30 cellular contexts compared by ENCODE assay signal in genomic region chrX:154439841-154440240, GRCh38.
"Had no signal": no experiment of that assay in that cellular context is flagged by ENCODE, and none has a peak within 500 bp of the region (broad histone marks: within the 10 kb centered on the region; RNA-seq: fewer than 3 reads in every experiment).

No MANE protein-coding gene starts in this region.

- H3K27ac ChIP-seq: esophagus muscularis mucosa, foreskin keratinocyte, gastroesophageal sphincter, heart right ventricle, WERI-Rb-1 had no signal

- H3K4me3 ChIP-seq: esophagus muscularis mucosa, gastroesophageal sphincter, heart right ventricle had no signal

- ATAC-seq: activated CD4-positive, CD25-positive, alpha-beta regulatory T cell treated with anti-CD3 and anti-CD28 coated beads, Interleukin-2, amount 50 U/mL, for 24 hours; activated CD8-positive, alpha-beta T cell treated with anti-CD3 and anti-CD28 coated beads for 36 hours; activated T-cell treated with anti-CD3 and anti-CD28 coated beads, Interleukin-2, amount 50 U/mL, for 4 hours; effector memory CD8-positive, alpha-beta T cell; foreskin keratinocyte; gastroesophageal sphincter; heart right ventricle; T-cell; T-helper 17 cell had no signal

- H3K27me3 ChIP-seq: esophagus muscularis mucosa, foreskin keratinocyte, gastroesophageal sphincter, heart right ventricle had no signal

- H3K36me3 Mint-ChIP-seq: activated naive CD4-positive, alpha-beta T cell treated with anti-CD3 and anti-CD28 coated beads, Interleukin-2, amount 50 U/mL, for 24 hours had no signal

- DNase-seq: activated B cell treated with CpG ODN at 0.5 μM for 24 hours; activated CD4-positive, alpha-beta T cell treated with anti-CD3 and anti-CD28 coated beads for 48 hours; activated CD4-positive, alpha-beta T cell treated with anti-CD3 and anti-CD28 coated beads, Interleukin-2, amount 50 U/mL, for 1 hour; activated CD4-positive, alpha-beta T cell treated with anti-CD3 and anti-CD28 coated beads, Interleukin-2, amount 50 U/mL, for 48 hours; activated CD8-positive, alpha-beta memory T cell treated with anti-CD3 and anti-CD28 coated beads for 24 hours; activated CD8-positive, alpha-beta T cell treated with anti-CD3 and anti-CD28 coated beads for 36 hours; activated effector memory CD4-positive, alpha-beta T cell treated with anti-CD3 and anti-CD28 coated beads, Interleukin-2, amount 50 U/mL, for 16 hours; activated naive CD4-positive, alpha-beta T cell treated with anti-CD3 and anti-CD28 coated beads for 36 hours; activated naive CD8-positive, alpha-beta T cell treated with anti-CD3 and anti-CD28 coated beads for 36 hours; activated T-cell treated with anti-CD3 and anti-CD28 coated beads, Interleukin-2, amount 50 U/mL, for 4 hours; amniotic stem cell; anterior cingulate cortex; caudate nucleus; cortex of kidney; dermis blood vessel endothelial cell; effector CD4-positive, alpha-beta T cell; effector memory CD8-positive, alpha-beta T cell; erythroblast; foreskin keratinocyte; heart right ventricle; T-cell; T-helper 17 cell; T1000; WERI-Rb-1 had no signal

- H3K9me3 Mint-ChIP-seq: activated B cell treated with CpG ODN at 0.5 μM for 24 hours; activated CD8-positive, alpha-beta T cell treated with anti-CD3 and anti-CD28 coated beads for 36 hours; activated naive CD4-positive, alpha-beta T cell treated with anti-CD3 and anti-CD28 coated beads for 36 hours; activated naive CD4-positive, alpha-beta T cell treated with anti-CD3 and anti-CD28 coated beads, Interleukin-2, amount 50 U/mL, for 24 hours; activated naive CD8-positive, alpha-beta T cell treated with anti-CD3 and anti-CD28 coated beads for 36 hours; activated T-cell treated with anti-CD3 and anti-CD28 coated beads, Interleukin-2, amount 50 U/mL, for 4 hours; activated T-helper 2 cell treated with anti-CD3 and anti-CD28 coated beads, Interferon-gamma antibody, Interleukin-2, Interleukin-4, amounts not matched to agents 10 μg/mL and 5 μg/mL and 100 μg/mL, durations not matched to agents 14 hours and 24 hours and 36 hours; effector memory CD8-positive, alpha-beta T cell; T-cell; T-helper 2 cell treated with Interferon-gamma antibody and Interleukin-4, amounts not matched to agents 5 μg/mL and 100 μg/mL, for 36 hours had no signal

- H3K27ac Mint-ChIP-seq: activated B cell treated with CpG ODN at 0.5 μM for 24 hours; activated CD8-positive, alpha-beta T cell treated with anti-CD3 and anti-CD28 coated beads for 36 hours; activated naive CD4-positive, alpha-beta T cell treated with anti-CD3 and anti-CD28 coated beads for 36 hours; activated naive CD8-positive, alpha-beta T cell treated with anti-CD3 and anti-CD28 coated beads for 36 hours; activated T-helper 2 cell treated with anti-CD3 and anti-CD28 coated beads, Interferon-gamma antibody, Interleukin-2, Interleukin-4, amounts not matched to agents 10 μg/mL and 5 μg/mL and 100 μg/mL, durations not matched to agents 14 hours and 24 hours and 36 hours; effector memory CD8-positive, alpha-beta T cell; T-helper 2 cell treated with Interferon-gamma antibody and Interleukin-4, amounts not matched to agents 5 μg/mL and 100 μg/mL, for 36 hours had no signal

- H3K9me3 ChIP-seq: esophagus muscularis mucosa, gastroesophageal sphincter, heart right ventricle had no signal

- H3K27me3 Mint-ChIP-seq: activated B cell treated with CpG ODN at 0.5 μM for 24 hours; activated CD8-positive, alpha-beta T cell treated with anti-CD3 and anti-CD28 coated beads for 36 hours; activated naive CD4-positive, alpha-beta T cell treated with anti-CD3 and anti-CD28 coated beads, Interleukin-2, amount 50 U/mL, for 24 hours; activated naive CD8-positive, alpha-beta T cell treated with anti-CD3 and anti-CD28 coated beads for 36 hours; effector memory CD8-positive, alpha-beta T cell; T-cell; T-helper 17 cell had no signal

- H3K4me3 Mint-ChIP-seq: activated B cell treated with CpG ODN at 0.5 μM for 24 hours; activated CD8-positive, alpha-beta T cell treated with anti-CD3 and anti-CD28 coated beads for 36 hours; activated naive CD4-positive, alpha-beta T cell treated with anti-CD3 and anti-CD28 coated beads for 36 hours; activated naive CD4-positive, alpha-beta T cell treated with anti-CD3 and anti-CD28 coated beads, Interleukin-2, amount 50 U/mL, for 24 hours; activated T-cell treated with anti-CD3 and anti-CD28 coated beads, Interleukin-2, amount 50 U/mL, for 4 hours; effector memory CD8-positive, alpha-beta T cell; T-cell; T-helper 17 cell; T-helper 2 cell treated with Interferon-gamma antibody and Interleukin-4, amounts not matched to agents 5 μg/mL and 100 μg/mL, for 36 hours had no signal
